ENCODE assay signal across 8 cellular contexts in the genomic region with DNA sequence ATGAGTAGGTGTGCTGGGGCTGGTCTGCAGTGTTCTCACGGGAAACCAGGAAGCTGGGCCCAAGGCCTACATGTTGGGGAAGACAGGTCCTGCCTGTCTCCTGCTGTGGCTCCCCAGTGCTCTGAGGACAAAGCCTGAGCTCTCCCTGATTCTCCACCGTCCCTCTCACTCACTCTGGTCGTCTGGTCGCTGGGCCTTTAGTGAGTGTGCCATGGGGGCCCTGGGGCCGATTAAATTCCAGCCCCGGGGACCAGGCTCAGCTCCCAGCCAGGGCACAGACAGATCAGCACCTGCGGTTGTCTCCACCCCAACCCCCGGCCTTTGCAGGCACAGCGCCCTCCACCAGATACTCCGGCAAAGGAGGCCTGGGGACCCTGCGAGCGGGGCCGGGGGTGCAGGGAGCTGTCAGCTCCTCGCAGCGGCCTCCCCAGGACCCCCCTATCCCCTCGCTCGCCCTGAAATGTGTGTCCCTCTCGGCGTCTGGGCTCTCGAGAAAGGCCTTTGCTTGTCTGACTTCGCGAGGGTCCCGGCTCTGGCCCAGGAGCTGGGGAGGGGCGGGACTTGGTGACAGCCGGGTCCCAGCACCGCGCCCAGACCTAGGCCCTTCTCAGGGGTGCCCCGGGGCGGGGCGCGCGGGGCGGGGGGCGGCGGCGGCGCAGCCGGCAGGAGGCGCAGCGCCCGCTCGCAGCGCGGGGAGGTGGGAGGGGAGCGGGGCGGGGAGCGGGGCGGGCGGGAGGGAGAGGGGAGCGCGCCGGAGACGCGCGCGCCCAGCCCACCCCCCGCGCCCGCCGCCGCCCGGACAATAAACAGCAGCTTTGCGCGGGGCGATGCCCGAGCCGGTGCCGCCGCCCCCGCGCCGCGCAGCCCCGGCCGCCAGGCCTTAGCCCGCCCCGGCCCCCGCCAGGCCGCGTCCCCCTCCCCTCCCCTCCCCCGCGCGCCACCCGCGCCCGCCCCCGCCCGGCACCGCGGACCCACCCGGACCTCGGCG. TPM values are rescaled to one million over a fixed set of nuclear protein-coding genes. Genes with fewer than 3 reads are reported as not detected.
A peak's percentile ranks its signal among the peaks of the same experiment; 100 is the strongest.
DNase-seq lines count a peak whose midpoint lies in the region; ATAC-seq lines count a peak whose summit lies in the region.

A gene with protein sequence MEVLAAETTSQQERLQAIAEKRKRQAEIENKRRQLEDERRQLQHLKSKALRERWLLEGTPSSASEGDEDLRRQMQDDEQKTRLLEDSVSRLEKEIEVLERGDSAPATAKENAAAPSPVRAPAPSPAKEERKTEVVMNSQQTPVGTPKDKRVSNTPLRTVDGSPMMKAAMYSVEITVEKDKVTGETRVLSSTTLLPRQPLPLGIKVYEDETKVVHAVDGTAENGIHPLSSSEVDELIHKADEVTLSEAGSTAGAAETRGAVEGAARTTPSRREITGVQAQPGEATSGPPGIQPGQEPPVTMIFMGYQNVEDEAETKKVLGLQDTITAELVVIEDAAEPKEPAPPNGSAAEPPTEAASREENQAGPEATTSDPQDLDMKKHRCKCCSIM (plus strand): TSS at position 782 of the 988 bp plus-strand sequence. CDS start 212 bp downstream, outside the sequence.

- no peak for ATAC-seq in GM19467 (IDR thresholded peaks at IDR 0.05; ENCODE audit: unreplicated experiment)
- no peak for ATAC-seq in GM18870 (IDR thresholded peaks at IDR 0.05; ENCODE audit: unreplicated experiment)
- no peak for ATAC-seq in left colon

- H3K9me3 ChIP-seq in ectodermal cell (ENCODE audit: control insufficient read depth, low read length) = no peaks in the 10 kb centered on the region

- intact Hi-C loops in left colon (cut with DNase I, micrococcal nuclease) = no loop called here

- WGBS in ectodermal cell, 2 experiments = 7% methylated on average over 79 to 92 of the region's 93 CpGs

- H3K27ac ChIP-seq in ectodermal cell (ENCODE audit: insufficient read depth, low read depth, low read length, poor library complexity, severe bottlenecking) = no peak within 1 kb of the TSS

- H3K27me3 ChIP-seq in ectodermal cell (ENCODE audit: control insufficient read depth, insufficient read depth, low read length, poor library complexity, severe bottlenecking) = no peaks in the 10 kb centered on the region

- peak; percentile 12 for DNase-seq in stimulated activated CD4-positive, alpha-beta T cell treated with anti-CD3 and anti-CD28 coated beads, Interleukin-15, amount 100 ng/mL, for 24 hours
- DNase-seq in stimulated activated CD4-positive, alpha-beta T cell treated with anti-CD3 and anti-CD28 coated beads, Interleukin-4, amount 100 ng/mL, for 24 hours = no peak
- no peak for DNase-seq in mucosa of gallbladder (ENCODE audit: low spot score)
- DNase-seq in effector CD4-positive, alpha-beta T cell = no peak
- DNase-seq in left colon = no peak

- H3K36me3 ChIP-seq in ectodermal cell (ENCODE audit: control insufficient read depth, insufficient read depth, low read length) = no peaks in the 10 kb centered on the region

- peak within 1 kb of the TSS; percentile 50 for H3K4me3 ChIP-seq in ectodermal cell (ENCODE audit: insufficient read depth, low read depth, low read length)

- H3K4me1 ChIP-seq in ectodermal cell (ENCODE audit: control insufficient read depth, insufficient read depth, low read length) = peaks cover 14% of the 10 kb centered on the region

RNA-seq across cellular contexts. Expression of the gene that starts here (rescaled TPM):
- 52.6 TPM for polyA plus RNA-seq in ectodermal cell (2013, experiment 1 of 4)
- polyA plus RNA-seq in ectodermal cell (2013, experiment 2 of 4) = 61.0 TPM
- 61.0 TPM for polyA plus RNA-seq in ectodermal cell (2013, experiment 3 of 4)
- 60.8 TPM for polyA plus RNA-seq in ectodermal cell (2013, experiment 4 of 4)
- total RNA-seq in mucosa of gallbladder (26.1 TPM), left colon (10 to 100 TPM in 1 of 2 donors, 1 to 10 TPM in 1; 8.7 to 11.9 TPM)
